ENCODE assay signal across 28 cellular contexts in genomic region chr14:101372494-101372813, GRCh38.
A peak's percentile ranks its signal among the peaks of the same experiment; 100 is the strongest.
DNase-seq lines count a peak whose midpoint lies in the region; ATAC-seq and TF ChIP-seq lines count a peak whose summit lies in the region.
"Had no signal": no experiment of that assay in that cellular context is flagged by ENCODE, and none has a peak within 500 bp of the region (broad histone marks: within the 10 kb centered on the region; RNA-seq: fewer than 3 reads in every experiment).

No MANE protein-coding gene starts in this region.

- H3K36me3 ChIP-seq in heart left ventricle: no peaks in the 10 kb centered on the region
- H3K36me3 ChIP-seq in rectal smooth muscle tissue (ENCODE audit: control insufficient read depth, insufficient read depth, low read length): no peaks in the 10 kb centered on the region
- H3K36me3 ChIP-seq: SJSA1 had no signal

- 65 to 76% (median 71%) methylated on average over 4 to 5 of the region's 5 CpGs for WGBS in heart left ventricle, 4 donors

- no peak for ATAC-seq in Right ventricle myocardium superior (ENCODE audit: poor library complexity)
- ATAC-seq in heart left ventricle: no peak
- ATAC-seq in GM18907 (IDR thresholded peaks at IDR 0.05; ENCODE audit: unreplicated experiment): no peak
- ATAC-seq: A549; CD8-positive, alpha-beta T cell; HepG2; PC-3; Right ventricle myocardium inferior had no signal

- H3K4me1 ChIP-seq in heart left ventricle (no peaks in the 10 kb centered on the region), rectal smooth muscle tissue (ENCODE audit: control insufficient read depth, insufficient read depth, low read length) (peaks cover 12% of the 10 kb centered on the region)
- H3K4me1 ChIP-seq: A549, Caco-2, SJSA1 had no signal

- DNase-seq in Right ventricle myocardium superior: peak; percentile 28
- no peak for DNase-seq in heart left ventricle
- DNase-seq in coronary artery (ENCODE audit: low spot score): peak; percentile 47
- DNase-seq in AG08395 (ENCODE audit: low spot score): no peak
- DNase-seq in NCI-H446 treated with DMSO at 0.1 percent for 48 hours (lab: John Stamatoyannopoulos, UW): no peak
- DNase-seq: Caco-2; CD8-positive, alpha-beta T cell; EL; GDM1; GM23248; H7; Karpas-422; NCI-H1092; NCI-H1417 treated with DMSO at 0.1 percent for 48 hours; NCI-H1694 treated with DMSO at 0.1 percent for 48 hours; NCI-H2081; NCI-H2171; NCI-H345; NCI-H524 treated with DMSO at 0.1 percent for 48 hours; NCI-H774; PC-3 had no signal

- peaks cover 0 to 26% (median 0%) of the 10 kb centered on the region in 9 donors for H3K27me3 ChIP-seq in heart left ventricle
- no peaks in the 10 kb centered on the region for H3K27me3 ChIP-seq in rectal smooth muscle tissue (ENCODE audit: control insufficient read depth, insufficient read depth, low read length)
- H3K27me3 ChIP-seq: SJSA1 had no signal

- H3K4me3 ChIP-seq in heart left ventricle (no peak overlapping the region), coronary artery (no peak overlapping the region), rectal smooth muscle tissue (ENCODE audit: low read length) (no peak overlapping the region)
- H3K4me3 ChIP-seq: A549, GM23248, SJSA1 had no signal

- H3K9ac ChIP-seq in rectal smooth muscle tissue (ENCODE audit: low read length): no peak overlapping the region
- H3K9ac ChIP-seq: GM23248 had no signal

- TF ChIP-seq CTCF in heart left ventricle (IDR thresholded peaks at IDR 0.05): no peak
- TF ChIP-seq CTCF in coronary artery (IDR thresholded peaks at IDR 0.05): no peak

- no peak overlapping the region for H3K27ac ChIP-seq in heart left ventricle
- no peak overlapping the region for H3K27ac ChIP-seq in coronary artery
- H3K27ac ChIP-seq in rectal smooth muscle tissue (ENCODE audit: low read depth, low read length): peak overlapping the region; percentile 58
- H3K27ac ChIP-seq: A549, C4-2B, GM23248, SJSA1 had no signal

- TF ChIP-seq POLR2A in heart left ventricle (IDR thresholded peaks at IDR 0.05): no peak

- H3K9me3 ChIP-seq in heart left ventricle: no peaks in the 10 kb centered on the region
- H3K9me3 ChIP-seq: A549, Caco-2, SJSA1 had no signal

- intact Hi-C loops in Right ventricle myocardium superior (cut with DNase I): no loop called here
- intact Hi-C loops in heart left ventricle (cut with DNase I): no loop called here

Comparison
In these comparisons a context has a peak if more than half of its experiments do, and no peak if none do; other contexts are left out.
1. DNase-seq: peak in Right ventricle myocardium superior (single experiment) and coronary artery (single experiment); none in heart left ventricle (0 of 5), AG08395 (single experiment) and NCI-H446 treated with DMSO at 0.1 percent for 48 hours (single experiment).